9 cellular contexts compared by ENCODE assay signal in genomic region chr2:181178823-181179412, GRCh38.
DNase-seq lines count a peak whose midpoint lies in the region; ATAC-seq and TF ChIP-seq lines count a peak whose summit lies in the region.
"Had no signal": no experiment of that assay in that cellular context is flagged by ENCODE, and none has a peak within 500 bp of the region (broad histone marks: within the 10 kb centered on the region; RNA-seq: fewer than 3 reads in every experiment).

No MANE protein-coding gene starts in this region.

- no peak overlapping the region for H3K27ac ChIP-seq in RWPE2 (ENCODE audit: poor library complexity, severe bottlenecking)
- H3K27ac ChIP-seq in effector memory CD4-positive, alpha-beta T cell (ENCODE audit: insufficient read depth, low read length, poor library complexity, severe bottlenecking), result no peak overlapping the region
- H3K27ac ChIP-seq in stomach, result no peak overlapping the region
- H3K27ac ChIP-seq: SJCRH30 had no signal

- no peaks in the 10 kb centered on the region for H3K4me1 ChIP-seq in RWPE2 (ENCODE audit: insufficient read depth, poor library complexity, severe bottlenecking)
- no peaks in the 10 kb centered on the region for H3K4me1 ChIP-seq in effector memory CD4-positive, alpha-beta T cell (ENCODE audit: control insufficient read depth, insufficient read depth, low read length, poor library complexity, severe bottlenecking)
- no peaks in the 10 kb centered on the region for H3K4me1 ChIP-seq in stomach

- ATAC-seq in HG02610 (IDR thresholded peaks at IDR 0.05; ENCODE audit: unreplicated experiment) (peak; percentile 51), RWPE2 (ENCODE audit: low read depth) (peak; percentile 49; the same call in 1 of the 3 replicates)

- DNase-seq in RWPE2 (ENCODE audit: low spot score) (no peak), stomach (no peak), superior temporal gyrus (ENCODE audit: extremely low spot score) (no peak), cerebellum (ENCODE audit: low spot score) (no peak)
- peak in 2 of 3 donors; percentile 10 to 12 for DNase-seq in effector memory CD4-positive, alpha-beta T cell
- DNase-seq in stimulated activated CD8-positive, alpha-beta memory T cell treated with anti-CD3 and anti-CD28 coated beads, Interleukin-4, amount 100 ng/mL, for 48 hours, result peak; percentile 58

- H3K9me3 ChIP-seq in RWPE2 (ENCODE audit: severe bottlenecking), result no peaks in the 10 kb centered on the region
- no peaks in the 10 kb centered on the region for H3K9me3 ChIP-seq in effector memory CD4-positive, alpha-beta T cell (ENCODE audit: control insufficient read depth, low read length)
- H3K9me3 ChIP-seq in stomach, result no peaks in the 10 kb centered on the region
- H3K9me3 ChIP-seq: SJCRH30 had no signal

- no peak for TF ChIP-seq POLR2A in stomach (IDR thresholded peaks at IDR 0.05)

- H3K36me3 ChIP-seq in RWPE2 (ENCODE audit: low read depth), result no peaks in the 10 kb centered on the region
- H3K36me3 ChIP-seq in effector memory CD4-positive, alpha-beta T cell (ENCODE audit: control insufficient read depth, insufficient read depth, low read length), result no peaks in the 10 kb centered on the region
- H3K36me3 ChIP-seq in stomach, result no peaks in the 10 kb centered on the region
- H3K36me3 ChIP-seq: SJCRH30 had no signal

- TF ChIP-seq CTCF in GM12873 (IDR thresholded peaks at IDR 0.05; ENCODE audit: insufficient read depth, low read depth, low read length, missing control alignments) (peak; percentile 73), RWPE2 (IDR thresholded peaks at IDR 0.05; ENCODE audit: poor library complexity, severe bottlenecking) (peak; percentile 34), stomach (IDR thresholded peaks at IDR 0.05) (peak in 2 of 7 experiments; percentile 10 to 22)

- intact Hi-C loops in stomach (cut with DNase I; ENCODE audit: low total_unique reads), result no loop called here

- no peak overlapping the region for H3K4me3 ChIP-seq in RWPE2 (ENCODE audit: severe bottlenecking)
- H3K4me3 ChIP-seq in effector memory CD4-positive, alpha-beta T cell (ENCODE audit: insufficient read depth, low read depth, low read length, poor library complexity, severe bottlenecking), result no peak overlapping the region
- no peak overlapping the region for H3K4me3 ChIP-seq in stomach
- H3K4me3 ChIP-seq: SJCRH30 had no signal

- no peak for TF ChIP-seq EP300 in stomach (IDR thresholded peaks at IDR 0.05)

- no peaks in the 10 kb centered on the region for H3K27me3 ChIP-seq in RWPE2 (ENCODE audit: insufficient read depth, poor library complexity, severe bottlenecking)
- H3K27me3 ChIP-seq in effector memory CD4-positive, alpha-beta T cell (replicated peaks; ENCODE audit: control insufficient read depth, insufficient read depth, low read length, poor library complexity, severe bottlenecking), result no peaks in the 10 kb centered on the region
- H3K27me3 ChIP-seq in stomach, result no peaks in the 10 kb centered on the region
- H3K27me3 ChIP-seq: SJCRH30 had no signal

- WGBS in stomach, 5 donors, result 50 to 71% (median 57%) methylated on average over 2 of the region's 2 CpGs

Comparison
In these comparisons a context has a peak if more than half of its experiments do, and no peak if none do; other contexts are left out.
1. DNase-seq: peak in effector memory CD4-positive, alpha-beta T cell (2 of 3) and stimulated activated CD8-positive, alpha-beta memory T cell treated with anti-CD3 and anti-CD28 coated beads, Interleukin-4, amount 100 ng/mL, for 48 hours (single experiment); none in RWPE2 (single experiment), stomach (single experiment), superior temporal gyrus (single experiment) and cerebellum (single experiment).